ENCODE assay signal across 8 cellular contexts in genomic region chr10:131311661-131312260, GRCh38. TPM values are rescaled to one million over a fixed set of nuclear protein-coding genes. Genes with fewer than 3 reads are reported as not detected.
DNase-seq lines count a peak whose midpoint lies in the region; TF ChIP-seq lines count a peak whose summit lies in the region.

Gene TCERG1L (minus strand): TSS chr10:131311721. CDS start chr10:131311635, 86 bp downstream.

- H3K79me2 ChIP-seq in neural progenitor cell (ENCODE audit: low read depth): no peaks in the 10 kb centered on the region

- H2AFZ ChIP-seq in neural progenitor cell (replicated peaks): peak within 1 kb of the TSS; percentile 97

- H3K27ac Mint-ChIP-seq in neural progenitor cell (no peak within 1 kb of the TSS), endothelial cell (ENCODE audit: unreplicated experiment) (no peak within 1 kb of the TSS)

- H3K9me3 Mint-ChIP-seq in neural progenitor cell (no peaks in the 10 kb centered on the region), endothelial cell (ENCODE audit: unreplicated experiment) (peaks cover 37% of the 10 kb centered on the region)

- no peak within 1 kb of the TSS for H3K9ac ChIP-seq in neural progenitor cell
- H3K9ac ChIP-seq in colonic mucosa (ENCODE audit: low read depth in 2 of 2, low read length in 2 of 2): no peak within 1 kb of the TSS

- peak; percentile 11 for DNase-seq in DMS153 treated with DMSO at 0.1 percent for 48 hours (lab: John Stamatoyannopoulos, UW; ENCODE audit: unreplicated experiment)
- peak; percentile 75 for DNase-seq in NCI-H146 (lab: John Stamatoyannopoulos, UW)
- DNase-seq in ecto neural progenitor cell (ENCODE audit: low spot score): peak; percentile 83
- peak; percentile 83 for DNase-seq in neural progenitor cell (ENCODE audit: low spot score)
- DNase-seq in CD1c-positive myeloid dendritic cell (ENCODE audit: extremely low spot score): no peak
- DNase-seq in colonic mucosa: no peak
- no peak for DNase-seq in endothelial cell (ENCODE audit: low spot score)
- DNase-seq in NCI-H1694 treated with DMSO at 0.1 percent for 48 hours (lab: John Stamatoyannopoulos, UW): no peak

- peaks cover 16% of the 10 kb centered on the region for H3F3A ChIP-seq in neural progenitor cell (ENCODE audit: low read depth)

- H3K27me3 ChIP-seq in neural progenitor cell (peaks cover 40% of the 10 kb centered on the region), colonic mucosa (peaks cover 25% of the 10 kb centered on the region)

- H3K27me3 Mint-ChIP-seq in neural progenitor cell (ENCODE audit: insufficient read depth, low read depth) (peaks cover 31% of the 10 kb centered on the region), endothelial cell (ENCODE audit: unreplicated experiment) (peaks cover 15% of the 10 kb centered on the region)

- H4K20me1 ChIP-seq in neural progenitor cell (ENCODE audit: low read depth): peaks cover 9% of the 10 kb centered on the region

- H3K9me3 ChIP-seq in neural progenitor cell (ENCODE audit: low read depth) (no peaks in the 10 kb centered on the region), colonic mucosa (no peaks in the 10 kb centered on the region)

- H3K4me3 Mint-ChIP-seq in neural progenitor cell: peak within 1 kb of the TSS; percentile 87
- H3K4me3 Mint-ChIP-seq in endothelial cell (ENCODE audit: unreplicated experiment): no peak within 1 kb of the TSS

- peak; percentile 10 for TF ChIP-seq CTCF in neural progenitor cell (IDR thresholded peaks at IDR 0.05)
- no peak for TF ChIP-seq CTCF in colonic mucosa (IDR thresholded peaks at IDR 0.05)
- TF ChIP-seq CTCF in endothelial cell (IDR thresholded peaks at IDR 0.05; ENCODE audit: unreplicated experiment): no peak

- intact Hi-C loops in colonic mucosa (cut with DNase I): no loop called here

- H3K4me1 ChIP-seq in neural progenitor cell: peaks cover 5% of the 10 kb centered on the region
- H3K4me1 ChIP-seq in colonic mucosa: no peaks in the 10 kb centered on the region

- no peaks in the 10 kb centered on the region for H3K36me3 ChIP-seq in neural progenitor cell
- no peaks in the 10 kb centered on the region for H3K36me3 ChIP-seq in colonic mucosa

- no peak within 1 kb of the TSS for H3K27ac ChIP-seq in neural progenitor cell
- no peak within 1 kb of the TSS for H3K27ac ChIP-seq in colonic mucosa

- peak within 1 kb of the TSS; percentile 97 for H3K4me2 ChIP-seq in neural progenitor cell

- H3K4me1 Mint-ChIP-seq in neural progenitor cell (peaks cover 17% of the 10 kb centered on the region), endothelial cell (ENCODE audit: unreplicated experiment) (no peaks in the 10 kb centered on the region)

- H3K36me3 Mint-ChIP-seq in neural progenitor cell: no peaks in the 10 kb centered on the region
- peaks cover 9% of the 10 kb centered on the region for H3K36me3 Mint-ChIP-seq in endothelial cell (ENCODE audit: low read depth, unreplicated experiment)

- H3K4me3 ChIP-seq in neural progenitor cell: peak within 1 kb of the TSS; percentile 70
- H3K4me3 ChIP-seq in colonic mucosa: no peak within 1 kb of the TSS

RNA-seq across cellular contexts. Expression of gene TCERG1L, which starts in this region (rescaled TPM):
- 1.5 and 1.8 TPM in 2 replicates for total RNA-seq in neural progenitor cell (ENCODE audit: low replicate concordance)
- total RNA-seq in colonic mucosa: not detected
- not detected for total RNA-seq in endothelial cell (ENCODE audit: unreplicated experiment)

Comparison
In these comparisons a context has a peak if more than half of its experiments do, and no peak if none do; other contexts are left out.
1. DNase-seq: peak in DMS153 treated with DMSO at 0.1 percent for 48 hours (single experiment), NCI-H146 (single experiment), ecto neural progenitor cell (single experiment) and neural progenitor cell (single experiment); none in CD1c-positive myeloid dendritic cell (single experiment), colonic mucosa (single experiment), endothelial cell (single experiment) and NCI-H1694 treated with DMSO at 0.1 percent for 48 hours (single experiment).